14 cellular contexts compared by ENCODE assay signal in the genomic region with DNA sequence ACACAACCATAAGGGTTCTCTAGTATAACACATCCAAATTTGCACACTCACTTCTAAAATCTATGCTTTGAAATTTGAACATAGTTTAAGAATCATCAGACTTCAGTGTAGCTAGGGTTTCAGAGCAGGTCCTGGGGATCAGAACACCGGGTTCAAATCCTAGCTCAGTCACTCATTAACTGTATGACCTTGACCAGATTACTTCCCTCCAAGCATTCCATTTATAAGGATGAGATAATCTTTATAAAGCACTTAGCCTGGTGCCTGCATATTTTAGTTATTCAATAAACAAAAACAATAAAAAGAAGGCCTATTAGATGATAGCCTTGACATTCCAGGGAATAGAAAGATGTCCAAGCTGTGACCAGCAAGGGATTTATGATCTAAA. TPM values are rescaled to one million over a fixed set of nuclear protein-coding genes. Genes with fewer than 3 reads are reported as not detected.
DNase-seq lines count a peak whose midpoint lies in the region; ATAC-seq and TF ChIP-seq lines count a peak whose summit lies in the region.
"Had no signal": no experiment of that assay in that cellular context is flagged by ENCODE, and none has a peak within 500 bp of the region (broad histone marks: within the 10 kb centered on the region; RNA-seq: fewer than 3 reads in every experiment).

No MANE protein-coding gene starts in this region.

- no peak overlapping the region for H2AFZ ChIP-seq in Loucy (ENCODE audit: low read length)
- H2AFZ ChIP-seq: parathyroid adenoma had no signal

- H3F3A ChIP-seq in Loucy (ENCODE audit: low read depth): peaks cover 18% of the 10 kb centered on the region

- peak overlapping the region; percentile 24 for H3K4me3 ChIP-seq in Loucy (ENCODE audit: low read length, poor library complexity, severe bottlenecking)
- no peak overlapping the region for H3K4me3 ChIP-seq in colonic mucosa
- H3K4me3 ChIP-seq: BLaER1, SJSA1 had no signal

- H3K27ac ChIP-seq in colonic mucosa: peak overlapping the region; percentile 15
- H3K27ac ChIP-seq: BLaER1, parathyroid adenoma had no signal

- intact Hi-C loops in CD14-positive monocyte (cut with micrococcal nuclease) (loop anchor here in 1 of 2 donors (10.0 kb wide), 1 partner anchor 87 kb away; a partner anchor contains a TSS), colonic mucosa (cut with DNase I) (no loop called here)

- no peak for TF ChIP-seq CTCF in CD14-positive monocyte (IDR thresholded peaks at IDR 0.05)
- TF ChIP-seq CTCF in Loucy (conservative IDR thresholded peaks at IDR 0.05; ENCODE audit: low read length): no peak
- TF ChIP-seq CTCF in colonic mucosa (IDR thresholded peaks at IDR 0.05): no peak
- no peak for TF ChIP-seq CTCF in osteocyte (IDR thresholded peaks at IDR 0.05)

- ATAC-seq in HG03108 (IDR thresholded peaks at IDR 0.05; ENCODE audit: unreplicated experiment): no peak

- no peaks in the 10 kb centered on the region for H3K9me2 ChIP-seq in Loucy (replicated peaks; ENCODE audit: low read depth, low read length)

- H4K20me1 ChIP-seq in Loucy (ENCODE audit: insufficient read depth, low read length, poor library complexity, severe bottlenecking): no peaks in the 10 kb centered on the region
- H4K20me1 ChIP-seq: BLaER1 had no signal

- peaks cover 11% of the 10 kb centered on the region; the same call in 1 of the 2 replicates for H3K9me3 ChIP-seq in Loucy (ENCODE audit: insufficient read depth, low read depth, low read length)
- no peaks in the 10 kb centered on the region for H3K9me3 ChIP-seq in colonic mucosa
- H3K9me3 ChIP-seq: SJSA1 had no signal

- H3K36me3 Mint-ChIP-seq in CD14-positive monocyte: peaks cover 0 to 4% of the 10 kb centered on the region in 2 donors
- peaks cover 8% of the 10 kb centered on the region for H3K36me3 Mint-ChIP-seq in osteocyte (ENCODE audit: unreplicated experiment)

- in situ Hi-C loops in G401 (cut with HindIII; ENCODE audit: low sequenced_read_pairs): no loop called here

- H3K27ac Mint-ChIP-seq in CD14-positive monocyte (peak overlapping the region in 6 of 7 donors; percentile 56 to 91 (median 76)), osteocyte (ENCODE audit: unreplicated experiment) (peak overlapping the region; percentile 45)
- H3K27ac Mint-ChIP-seq: activated naive CD4-positive, alpha-beta T cell treated with anti-CD3 and anti-CD28 coated beads, Interleukin-2, amount 50 U/mL, for 72 hours had no signal

- H3K9me3 Mint-ChIP-seq in CD14-positive monocyte (peaks cover 0 to 20% (median 7%) of the 10 kb centered on the region in 7 donors), osteocyte (ENCODE audit: unreplicated experiment) (peaks cover 3% of the 10 kb centered on the region)

- peak overlapping the region; percentile 55 for H3K4me2 ChIP-seq in Loucy (ENCODE audit: low read depth, low read length, poor library complexity, severe bottlenecking)
- H3K4me2 ChIP-seq: BLaER1 had no signal

- no peaks in the 10 kb centered on the region for H3K36me3 ChIP-seq in Loucy (ENCODE audit: insufficient read depth, low read length)
- no peaks in the 10 kb centered on the region for H3K36me3 ChIP-seq in colonic mucosa
- H3K36me3 ChIP-seq: BLaER1, SJSA1 had no signal

- H3K4me1 ChIP-seq in Loucy (ENCODE audit: insufficient read depth, low read length, poor library complexity, severe bottlenecking) (peaks cover 54% of the 10 kb centered on the region), colonic mucosa (peaks cover 3% of the 10 kb centered on the region)
- H3K4me1 ChIP-seq: parathyroid adenoma had no signal

- H3K27me3 Mint-ChIP-seq in CD14-positive monocyte (ENCODE audit: low read depth in 3 of 3): peaks cover 0 to 1% (median 0%) of the 10 kb centered on the region in 3 donors
- H3K27me3 Mint-ChIP-seq in osteocyte (ENCODE audit: unreplicated experiment): no peaks in the 10 kb centered on the region

- no peaks in the 10 kb centered on the region for H3K27me3 ChIP-seq in Loucy (ENCODE audit: insufficient read depth, low read length, poor library complexity, severe bottlenecking)
- no peaks in the 10 kb centered on the region for H3K27me3 ChIP-seq in colonic mucosa
- H3K27me3 ChIP-seq: BLaER1, SJSA1 had no signal

- DNase-seq in CD14-positive monocyte (ENCODE audit: low spot score) (no peak), colonic mucosa (no peak), osteocyte (ENCODE audit: extremely low spot score, unreplicated experiment) (no peak), ecto neural progenitor cell (ENCODE audit: low spot score) (no peak), ureter (ENCODE audit: low spot score) (no peak), G401 (ENCODE audit: low spot score) (no peak)
- DNase-seq: NCI-H82 had no signal

- H3K9ac ChIP-seq in Loucy (ENCODE audit: low read depth, low read length, poor library complexity, severe bottlenecking): peak overlapping the region; percentile 11
- no peak overlapping the region for H3K9ac ChIP-seq in colonic mucosa (ENCODE audit: low read depth in 2 of 2, low read length in 2 of 2)
- H3K9ac ChIP-seq: BLaER1, parathyroid adenoma had no signal

- no peak overlapping the region for H3K4me3 Mint-ChIP-seq in CD14-positive monocyte
- no peak overlapping the region for H3K4me3 Mint-ChIP-seq in osteocyte (ENCODE audit: unreplicated experiment)

- H3K79me2 ChIP-seq in Loucy (ENCODE audit: insufficient read depth, low read length): peaks cover 29% of the 10 kb centered on the region; the same call in 1 of the 2 replicates
- H3K79me2 ChIP-seq: parathyroid adenoma had no signal

- H3K4me1 Mint-ChIP-seq in CD14-positive monocyte: peaks cover 63% of the 10 kb centered on the region
- H3K4me1 Mint-ChIP-seq in osteocyte (ENCODE audit: unreplicated experiment): peaks cover 20% of the 10 kb centered on the region

RNA-seq across cellular contexts. Expression of a gene that starts 4.8 kb away (rescaled TPM):
- 1 to 10 TPM; 1.2 to 1.5 TPM for polyA plus RNA-seq in CD14-positive monocyte
- total RNA-seq in colonic mucosa: 10 to 100 TPM; 11.8 to 39.2 TPM
- 2.4 TPM in 2 replicates for total RNA-seq in osteocyte
- 6.9 TPM for total RNA-seq in ureter
- 0.25 and 0.92 TPM in 2 replicates for total RNA-seq in G401 (2014; rRNA removed; shearing (Covaris generic))

RNA-seq across cellular contexts. Expression of a gene that starts 50.2 kb away (rescaled TPM):
- polyA plus RNA-seq in CD14-positive monocyte: not detected
- total RNA-seq in colonic mucosa (1 to 10 TPM; 3.9 to 4.8 TPM), osteocyte (0.55 and 0.70 TPM in 2 replicates), ureter (9.6 TPM)
- total RNA-seq in G401 (2014; rRNA removed; shearing (Covaris generic)): 0.37 and 2.8 TPM in 2 replicates
- total RNA-seq: activated CD8-positive, alpha-beta memory T cell treated with anti-CD3 and anti-CD28 coated beads for 36 hours; activated naive CD4-positive, alpha-beta T cell treated with anti-CD3 and anti-CD28 coated beads, Interleukin-2, amount 50 U/mL, for 72 hours; SJSA1 had no signal
